27 cellular contexts compared by ENCODE assay signal in genomic region chr10:1745794-1746456, GRCh38. TPM values are rescaled to one million over a fixed set of nuclear protein-coding genes. Genes with fewer than 3 reads are reported as not detected.
"Had no signal": no experiment of that assay in that cellular context is flagged by ENCODE, and none has a peak within 500 bp of the region (broad histone marks: within the 10 kb centered on the region; RNA-seq: fewer than 3 reads in every experiment).

No MANE protein-coding gene starts in this region.

- ATAC-seq: mucosa of descending colon; naive thymus-derived CD8-positive, alpha-beta T cell; psoas muscle; sciatic nerve; stimulated activated memory B cell treated with anti-CD40 and anti-IgM and Interleukin-4, amounts not matched to agents 10 μg/mL and 1 μg/mL and 100 μg/mL, for 72 hours had no signal

- H3K4me1 Mint-ChIP-seq: endodermal cell; naive thymus-derived CD8-positive, alpha-beta T cell; stimulated activated memory B cell treated with anti-CD40 and anti-IgM and Interleukin-4, amounts not matched to agents 10 μg/mL and 1 μg/mL and 100 μg/mL, for 72 hours had no signal

- H3K9me3 ChIP-seq: neutrophil, psoas muscle, transverse colon, vagina had no signal

- H3K36me3 ChIP-seq: heart right ventricle, neutrophil, spleen, stomach, thoracic aorta, transverse colon, vagina had no signal

- H3K27ac Mint-ChIP-seq: endodermal cell; naive thymus-derived CD8-positive, alpha-beta T cell; stimulated activated memory B cell treated with anti-CD40 and anti-IgM and Interleukin-4, amounts not matched to agents 10 μg/mL and 1 μg/mL and 100 μg/mL, for 72 hours had no signal

- H3K4me1 ChIP-seq: heart right ventricle, psoas muscle, spleen, stomach, transverse colon, vagina had no signal

- H3K27ac ChIP-seq: coronary artery, heart right ventricle, neutrophil, psoas muscle, spleen, stomach, thoracic aorta, transverse colon, vagina had no signal

- DNase-seq: effector CD4-positive, alpha-beta T cell; endodermal cell; erythroblast; heart right ventricle; hypothalamus; kidney glomerular epithelial cell; mesendoderm; mucosa of descending colon; naive thymus-derived CD8-positive, alpha-beta T cell; psoas muscle; spleen; stimulated activated CD4-positive, alpha-beta T cell treated with anti-CD3 and anti-CD28 coated beads, Interleukin-15, amount 100 ng/mL, for 24 hours; stimulated activated CD4-positive, alpha-beta T cell treated with anti-CD3 and anti-CD28 coated beads, Interleukin-1b, Interleukin-23, amount 100 ng/mL, for 48 hours; stimulated activated CD4-positive, alpha-beta T cell treated with anti-CD3 and anti-CD28 coated beads, Interleukin-4, amount 100 ng/mL, for 24 hours; stomach; substantia nigra; transverse colon had no signal

- H3K4me3 ChIP-seq: coronary artery, heart right ventricle, mucosa of descending colon, psoas muscle, spleen, stomach, thoracic aorta, transverse colon, vagina had no signal

- H3K4me3 Mint-ChIP-seq: endodermal cell; naive thymus-derived CD8-positive, alpha-beta T cell; stimulated activated memory B cell treated with anti-CD40 and anti-IgM and Interleukin-4, amounts not matched to agents 10 μg/mL and 1 μg/mL and 100 μg/mL, for 72 hours had no signal

- H3K27me3 ChIP-seq: vagina had no signal

RNA-seq across cellular contexts. Expression of gene ADARB2, which starts 8.6 kb away (rescaled TPM):
- total RNA-seq: dermis microvascular lymphatic vessel endothelial cell; endothelial cell of umbilical vein; fibroblast of lung; naive thymus-derived CD8-positive, alpha-beta T cell; osteoblast had no signal
